In genomic region chr1:21526441-21526840, GRCh38 we compare ENCODE assay signal across 37 cellular contexts. TPM values are rescaled to one million over a fixed set of nuclear protein-coding genes. Genes with fewer than 3 reads are reported as not detected.
"Had no signal": no experiment of that assay in that cellular context is flagged by ENCODE, and none has a peak within 500 bp of the region (broad histone marks: within the 10 kb centered on the region; RNA-seq: fewer than 3 reads in every experiment).

No MANE protein-coding gene starts in this region.

- H3K27me3 ChIP-seq: adrenal gland, body of pancreas, brain microvascular endothelial cell, breast epithelium had no signal

- H3K27ac ChIP-seq: adrenal gland, body of pancreas, brain microvascular endothelial cell, VCaP had no signal

- ATAC-seq: activated CD8-positive, alpha-beta T cell treated with anti-CD3 and anti-CD28 coated beads for 36 hours; activated naive CD4-positive, alpha-beta T cell treated with anti-CD3 and anti-CD28 coated beads, Interleukin-2, amount 50 U/mL, for 72 hours; activated T-cell treated with anti-CD3 and anti-CD28 coated beads, Interleukin-2, amount 50 U/mL, for 4 hours; activated T-cell treated with anti-CD3 and anti-CD28 coated beads, Interleukin-2, amount 50 U/mL, for 72 hours; activated T-helper 17 cell treated with anti-CD3 and anti-CD28 coated beads, Interleukin-2, amount 50 U/mL, for 72 hours; body of pancreas had no signal

- H3K36me3 ChIP-seq: adrenal gland, brain microvascular endothelial cell, breast epithelium had no signal

- FAIRE-seq: astrocyte, TTC549 had no signal

- H3K27ac Mint-ChIP-seq: activated B cell treated with CpG ODN at 0.5 μM for 24 hours; activated CD4-positive, alpha-beta memory T cell treated with anti-CD3 and anti-CD28 coated beads for 36 hours; activated CD4-positive, alpha-beta T cell treated with anti-CD3 and anti-CD28 coated beads, Interleukin-2, amount 10 ng/mL, durations not matched to agents 24 days and 14 days; activated CD8-positive, alpha-beta T cell treated with anti-CD3 and anti-CD28 coated beads for 36 hours; activated naive CD4-positive, alpha-beta T cell treated with anti-CD3 and anti-CD28 coated beads for 36 hours; activated naive CD4-positive, alpha-beta T cell treated with anti-CD3 and anti-CD28 coated beads, Interleukin-2, amount 50 U/mL, for 72 hours; activated naive CD8-positive, alpha-beta T cell treated with anti-CD3 and anti-CD28 coated beads for 36 hours; activated T-cell treated with anti-CD3 and anti-CD28 coated beads, Interleukin-2, amount 50 U/mL, for 72 hours; activated T-helper 1 cell treated with anti-CD3 and anti-CD28 coated beads, Interleukin-12 subunit alpha, Interleukin-12 subunit beta, Interleukin-2, Interleukin-4 antibody, amounts not matched to agents 30 ng/mL and 10 ng/mL and 1 ng/mL, durations not matched to agents 14 hours and 24 hours and 36 hours; activated T-helper 17 cell treated with anti-CD3 and anti-CD28 coated beads, Interleukin-2, amount 50 U/mL, for 72 hours; T-helper 1 cell treated with Interleukin-12 subunit alpha and Interleukin-12 subunit beta and Interleukin-4 antibody, amounts not matched to agents 30 μg/mL and 1 μg/mL, for 36 hours; T-helper 2 cell treated with Interferon-gamma antibody and Interleukin-4, amounts not matched to agents 5 μg/mL and 100 μg/mL, for 36 hours had no signal

- H3K4me1 Mint-ChIP-seq: activated CD4-positive, alpha-beta T cell treated with anti-CD3 and anti-CD28 coated beads, Interleukin-2, amount 10 ng/mL, durations not matched to agents 24 days and 14 days; activated T-helper 17 cell treated with anti-CD3 and anti-CD28 coated beads, Interleukin-2, amount 50 U/mL, for 72 hours had no signal

- H3K36me3 Mint-ChIP-seq: activated CD4-positive, alpha-beta memory T cell treated with anti-CD3 and anti-CD28 coated beads for 36 hours; activated naive CD4-positive, alpha-beta T cell treated with anti-CD3 and anti-CD28 coated beads, Interleukin-2, amount 50 U/mL, for 72 hours; activated naive CD8-positive, alpha-beta T cell treated with anti-CD3 and anti-CD28 coated beads for 36 hours had no signal

- DNase-seq: activated B cell treated with CpG ODN at 0.5 μM for 24 hours; activated CD4-positive, alpha-beta memory T cell treated with anti-CD3 and anti-CD28 coated beads for 36 hours; activated CD4-positive, alpha-beta T cell treated with anti-CD3 and anti-CD28 coated beads for 4 hours; activated CD4-positive, alpha-beta T cell treated with anti-CD3 and anti-CD28 coated beads, Interleukin-2, amount 10 ng/mL, durations not matched to agents 24 days and 14 days; activated CD4-positive, alpha-beta T cell treated with anti-CD3 and anti-CD28 coated beads, Interleukin-2, amount 50 U/mL, for 1 hour; activated CD4-positive, alpha-beta T cell treated with anti-CD3 and anti-CD28 coated beads, Interleukin-2, amount 50 U/mL, for 4 hours; activated CD4-positive, CD25-positive, alpha-beta regulatory T cell treated with anti-CD3 and anti-CD28 coated beads, Interleukin-2, amount 50 U/mL, for 72 hours; activated CD8-positive, alpha-beta memory T cell treated with anti-CD3 and anti-CD28 coated beads, Interleukin-2, amount 50 U/mL, for 4 hours; activated CD8-positive, alpha-beta T cell treated with anti-CD3 and anti-CD28 coated beads for 36 hours; activated effector memory CD4-positive, alpha-beta T cell treated with anti-CD3 and anti-CD28 coated beads, Interleukin-2, amount 50 U/mL, for 16 hours; activated gamma-delta T cell treated with Interleukin-2 at 50 U/mL for 16 hours; activated naive CD4-positive, alpha-beta T cell; activated naive CD4-positive, alpha-beta T cell treated with anti-CD3 and anti-CD28 coated beads for 36 hours; activated naive CD4-positive, alpha-beta T cell treated with anti-CD3 and anti-CD28 coated beads, Interleukin-2, amount 50 U/mL, for 16 hours; activated naive CD8-positive, alpha-beta T cell treated with anti-CD3 and anti-CD28 coated beads for 36 hours; activated T-cell treated with anti-CD3 and anti-CD28 coated beads for 4 hours; activated T-cell treated with anti-CD3 and anti-CD28 coated beads, Interleukin-2, amount 50 U/mL, for 1 hour; activated T-cell treated with anti-CD3 and anti-CD28 coated beads, Interleukin-2, amount 50 U/mL, for 4 hours; activated T-cell treated with anti-CD3 and anti-CD28 coated beads, Interleukin-2, amount 50 U/mL, for 72 hours; adrenal gland; amniotic stem cell; aorta; body of pancreas; brain microvascular endothelial cell; central memory CD4-positive, alpha-beta T cell; T-helper 2 cell; T-helper 9 cell had no signal

- H3K9me3 Mint-ChIP-seq: activated B cell treated with CpG ODN at 0.5 μM for 24 hours; activated CD4-positive, alpha-beta memory T cell treated with anti-CD3 and anti-CD28 coated beads for 36 hours; activated CD4-positive, alpha-beta T cell treated with anti-CD3 and anti-CD28 coated beads, Interleukin-2, amount 10 ng/mL, durations not matched to agents 24 days and 14 days; activated CD8-positive, alpha-beta T cell treated with anti-CD3 and anti-CD28 coated beads for 36 hours; activated naive CD4-positive, alpha-beta T cell treated with anti-CD3 and anti-CD28 coated beads for 36 hours; activated naive CD4-positive, alpha-beta T cell treated with anti-CD3 and anti-CD28 coated beads, Interleukin-2, amount 50 U/mL, for 72 hours; activated naive CD8-positive, alpha-beta T cell treated with anti-CD3 and anti-CD28 coated beads for 36 hours; activated T-cell treated with anti-CD3 and anti-CD28 coated beads, Interleukin-2, amount 50 U/mL, for 4 hours; activated T-cell treated with anti-CD3 and anti-CD28 coated beads, Interleukin-2, amount 50 U/mL, for 72 hours; activated T-helper 1 cell treated with anti-CD3 and anti-CD28 coated beads, Interleukin-12 subunit alpha, Interleukin-12 subunit beta, Interleukin-2, Interleukin-4 antibody, amounts not matched to agents 30 ng/mL and 10 ng/mL and 1 ng/mL, durations not matched to agents 14 hours and 24 hours and 36 hours; activated T-helper 17 cell treated with anti-CD3 and anti-CD28 coated beads, Interleukin-2, amount 50 U/mL, for 72 hours; T-helper 1 cell treated with Interleukin-12 subunit alpha and Interleukin-12 subunit beta and Interleukin-4 antibody, amounts not matched to agents 30 μg/mL and 1 μg/mL, for 36 hours; T-helper 2 cell treated with Interferon-gamma antibody and Interleukin-4, amounts not matched to agents 5 μg/mL and 100 μg/mL, for 36 hours had no signal

- H3K9me3 ChIP-seq: adrenal gland, body of pancreas, breast epithelium had no signal

- H3K4me3 Mint-ChIP-seq: activated B cell treated with CpG ODN at 0.5 μM for 24 hours; activated CD4-positive, alpha-beta memory T cell treated with anti-CD3 and anti-CD28 coated beads for 36 hours; activated CD4-positive, alpha-beta T cell treated with anti-CD3 and anti-CD28 coated beads, Interleukin-2, amount 10 ng/mL, durations not matched to agents 24 days and 14 days; activated CD8-positive, alpha-beta T cell treated with anti-CD3 and anti-CD28 coated beads for 36 hours; activated naive CD4-positive, alpha-beta T cell treated with anti-CD3 and anti-CD28 coated beads for 36 hours; activated naive CD8-positive, alpha-beta T cell treated with anti-CD3 and anti-CD28 coated beads for 36 hours; activated T-cell treated with anti-CD3 and anti-CD28 coated beads, Interleukin-2, amount 50 U/mL, for 4 hours; activated T-cell treated with anti-CD3 and anti-CD28 coated beads, Interleukin-2, amount 50 U/mL, for 72 hours; activated T-helper 1 cell treated with anti-CD3 and anti-CD28 coated beads, Interleukin-12 subunit alpha, Interleukin-12 subunit beta, Interleukin-2, Interleukin-4 antibody, amounts not matched to agents 30 ng/mL and 10 ng/mL and 1 ng/mL, durations not matched to agents 14 hours and 24 hours and 36 hours; activated T-helper 17 cell treated with anti-CD3 and anti-CD28 coated beads, Interleukin-2, amount 50 U/mL, for 72 hours; T-helper 1 cell treated with Interleukin-12 subunit alpha and Interleukin-12 subunit beta and Interleukin-4 antibody, amounts not matched to agents 30 μg/mL and 1 μg/mL, for 36 hours; T-helper 2 cell treated with Interferon-gamma antibody and Interleukin-4, amounts not matched to agents 5 μg/mL and 100 μg/mL, for 36 hours had no signal

- H3K4me3 ChIP-seq: adrenal gland, body of pancreas, breast epithelium had no signal

RNA-seq across cellular contexts. Expression of gene ALPL, which starts 17.2 kb away (rescaled TPM):
- total RNA-seq: activated CD4-positive, alpha-beta memory T cell treated with anti-CD3 and anti-CD28 coated beads for 36 hours; activated CD4-positive, alpha-beta T cell treated with anti-CD3 and anti-CD28 coated beads, Interleukin-2, amount 10 ng/mL, durations not matched to agents 24 days and 14 days; activated CD8-positive, alpha-beta memory T cell treated with anti-CD3 and anti-CD28 coated beads for 36 hours; activated CD8-positive, alpha-beta T cell treated with anti-CD3 and anti-CD28 coated beads for 36 hours; activated naive CD4-positive, alpha-beta T cell treated with anti-CD3 and anti-CD28 coated beads for 36 hours; activated naive CD4-positive, alpha-beta T cell treated with anti-CD3 and anti-CD28 coated beads, Interleukin-2, amount 50 U/mL, for 72 hours; activated naive CD8-positive, alpha-beta T cell treated with anti-CD3 and anti-CD28 coated beads for 36 hours; activated T-helper 1 cell treated with anti-CD3 and anti-CD28 coated beads, Interleukin-12 subunit alpha, Interleukin-12 subunit beta, Interleukin-2, Interleukin-4 antibody, amounts not matched to agents 30 ng/mL and 10 ng/mL and 1 ng/mL, durations not matched to agents 14 hours and 24 hours and 36 hours; activated T-helper 17 cell treated with anti-CD3 and anti-CD28 coated beads, Interleukin-2, amount 50 U/mL, for 72 hours had no signal
